ENCODE assay signal across 8 cellular contexts in the genomic region with DNA sequence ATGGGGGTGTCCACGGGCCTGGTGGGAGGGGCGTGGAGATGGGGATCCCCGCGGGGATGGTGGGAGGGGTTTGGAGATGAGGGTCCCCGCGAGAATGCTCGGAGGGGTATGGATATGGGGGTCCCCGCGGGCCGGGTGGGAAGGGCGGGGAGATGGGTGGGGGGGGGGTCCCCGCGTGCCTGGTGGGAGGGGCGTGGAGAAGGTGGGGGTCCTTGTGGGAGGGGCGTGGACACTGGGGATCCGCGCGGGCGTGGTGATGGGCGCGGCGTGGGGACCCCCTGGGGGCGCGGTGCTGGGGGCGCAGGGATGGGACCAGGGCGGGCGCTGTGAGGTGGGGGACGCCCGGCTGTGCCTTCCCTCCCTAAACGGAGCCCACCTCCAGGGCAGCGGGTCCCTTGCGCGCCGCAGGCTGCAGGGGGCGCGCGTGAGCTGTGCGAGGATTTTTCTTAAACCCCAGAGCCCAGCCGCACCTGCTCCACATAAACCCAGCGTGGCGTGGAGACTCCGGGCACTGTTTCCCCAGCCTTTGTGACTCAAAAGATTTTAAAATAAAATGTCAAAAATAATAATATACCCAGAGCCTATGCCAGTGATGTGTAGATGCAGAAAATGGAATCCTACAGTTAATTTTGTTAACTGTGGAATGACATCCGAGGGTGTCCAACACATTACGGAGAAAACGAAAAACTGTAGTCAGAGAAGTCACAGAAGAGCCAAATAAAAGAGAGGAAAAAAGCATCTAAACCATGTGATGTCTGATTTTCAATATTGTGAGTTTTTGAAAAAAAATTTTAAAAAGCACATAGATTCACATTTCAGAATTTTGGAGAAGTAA. TPM values are rescaled to one million over a fixed set of nuclear protein-coding genes. Genes with fewer than 3 reads are reported as not detected.
DNase-seq lines count a peak whose midpoint lies in the region; ATAC-seq and TF ChIP-seq lines count a peak whose summit lies in the region.

No MANE protein-coding gene starts in this region.

- no peak for TF ChIP-seq RAD21 in HCT116 (IDR thresholded peaks at IDR 0.05; ENCODE audit: low read depth)

- H3K4me2 ChIP-seq in HCT116 (ENCODE audit: low read length): no peak overlapping the region; the same call in 1 of the 2 replicates
- peak overlapping the region; percentile 58 for H3K4me2 ChIP-seq in OCI-LY3 (ENCODE audit: low read length)

- POLR2A ChIA-PET in HCT116 (lab: Charles Lee): no interaction called here

- ATAC-seq in HCT116 (peak; percentile 41), heart right ventricle (peak; percentile 10 to 54 (median 30)), sciatic nerve (peak; percentile 37), HG03439 (IDR thresholded peaks at IDR 0.05; ENCODE audit: unreplicated experiment) (no peak)

- H3K27me3 ChIP-seq in HCT116 (ENCODE audit: insufficient read depth, low read length): 0 out of 2 replicates have a peak, but pooled peaks cover 2% of the 10 kb centered on the region
- H3K27me3 ChIP-seq in OCI-LY3 (ENCODE audit: low read depth, low read length): 0 out of 2 replicates have a peak, but pooled peaks cover 9% of the 10 kb centered on the region
- no peaks in the 10 kb centered on the region for H3K27me3 ChIP-seq in heart right ventricle

- H3K27ac ChIP-seq in HCT116 (ENCODE audit: low read depth, low read length) (no peak overlapping the region), OCI-LY3 (ENCODE audit: low read length) (peak overlapping the region; percentile 83), heart right ventricle (peak overlapping the region in 8 of 10 donors; percentile 39 to 70 (median 62))

- H3K4me1 ChIP-seq in HCT116 (ENCODE audit: control insufficient read depth in 1 of 2, insufficient read depth in 2 of 2, low read length in 2 of 2) (peaks cover 0 to 8% of the 10 kb centered on the region in 2 experiments; a peak in 1 of 4 replicates), OCI-LY3 (ENCODE audit: low read length) (peaks cover 19% of the 10 kb centered on the region), heart right ventricle (peaks cover 5 to 24% (median 12%) of the 10 kb centered on the region in 9 donors)

- WGBS in heart right ventricle, 2 donors: 4 to 6% methylated on average over 33 to 45 of the region's 45 CpGs

- intact Hi-C loops in HCT116 (cut with micrococcal nuclease): loop anchor here (5.0 to 10.0 kb wide), 5 partner anchors 128 to 1173 kb away; no protein-coding TSS in a partner anchor
- intact Hi-C loops in heart right ventricle (cut with DNase I): loop anchor here in 8 of 10 donors (1.0 to 10.0 kb wide), 10 partner anchors 61 to 1361 kb away; a partner anchor contains a TSS
- intact Hi-C loops in sciatic nerve (cut with DNase I): no loop called here

- DNase-seq in ELR (ENCODE audit: low read depth) (peak; percentile 80), HCT116 (ENCODE audit: low read depth, low spot score) (peak; percentile 36), heart right ventricle (peak; percentile 86 to 91), sciatic nerve (ENCODE audit: low spot score) (peak; percentile 96), DMS79 (lab: John Stamatoyannopoulos, UW) (no peak)
- DNase-seq in activated naive CD4-positive, alpha-beta T cell treated with anti-CD3 and anti-CD28 coated beads, Interleukin-2, amount 50 U/mL, for 16 hours: peak; percentile 93

- H3K9me2 ChIP-seq in HCT116 (ENCODE audit: insufficient read depth): no peaks in the 10 kb centered on the region

- RAD21 ChIA-PET in HCT116 (lab: Charles Lee; ENCODE audit: low non-redundant PET in 1 of 2, low total read pairs in 2 of 2, uncharacterized antibody in 2 of 2, unreplicated experiment in 2 of 2): no interaction called here

- peak in 2 of 3 experiments; percentile 71 to 86; a peak in 4 of 6 replicates for TF ChIP-seq CTCF in HCT116 (IDR thresholded peaks at IDR 0.05 in 2 of 3, conservative IDR thresholded peaks at IDR 0.05 in 1 of 3; ENCODE audit: borderline replicate concordance in 1 of 3, insufficient read depth in 1 of 3, low read depth in 2 of 3, low read length in 2 of 3)
- peak; percentile 96 for TF ChIP-seq CTCF in OCI-LY3 (IDR thresholded peaks at IDR 0.05; ENCODE audit: low read depth, low read length)
- peak; percentile 97 to 99 (median 97) for TF ChIP-seq CTCF in heart right ventricle (IDR thresholded peaks at IDR 0.05)

- peaks cover 35% of the 10 kb centered on the region for H3K79me2 ChIP-seq in HCT116 (ENCODE audit: insufficient read depth, low read length)
- H3K79me2 ChIP-seq in OCI-LY3 (ENCODE audit: low read length): peaks cover 36% of the 10 kb centered on the region

- no peak overlapping the region for H3K9ac ChIP-seq in HCT116 (ENCODE audit: low read length)
- H3K9ac ChIP-seq in OCI-LY3 (ENCODE audit: low read length): peak overlapping the region; percentile 35

- no peaks in the 10 kb centered on the region for H4K20me1 ChIP-seq in HCT116 (ENCODE audit: insufficient read depth)
- H4K20me1 ChIP-seq in OCI-LY3 (ENCODE audit: insufficient read depth, low read length): peaks cover 22% of the 10 kb centered on the region

- no peaks in the 10 kb centered on the region; a peak in 1 of 4 replicates for H3K9me3 ChIP-seq in HCT116 (ENCODE audit: control insufficient read depth in 1 of 2, insufficient read depth in 1 of 2, low read depth in 1 of 2, low read length in 2 of 2)
- H3K9me3 ChIP-seq in OCI-LY3 (ENCODE audit: insufficient read depth, low read length): peaks cover 3% of the 10 kb centered on the region; the same call in 1 of the 2 replicates
- H3K9me3 ChIP-seq in heart right ventricle: no peaks in the 10 kb centered on the region

- CTCF ChIA-PET in HCT116 (lab: Charles Lee): no interaction called here

- H2AFZ ChIP-seq in HCT116 (ENCODE audit: low read depth, low read length, poor library complexity, severe bottlenecking): no peak overlapping the region
- H2AFZ ChIP-seq in OCI-LY3 (ENCODE audit: low read depth, low read length): no peak overlapping the region

- TF ChIP-seq POLR2A in HCT116 (IDR thresholded peaks at IDR 0.05; ENCODE audit: borderline replicate concordance, extremely low read depth, insufficient read depth, insufficient read length): no peak

- H3K36me3 ChIP-seq in HCT116 (ENCODE audit: control insufficient read depth in 1 of 2, insufficient read depth in 2 of 2, low read length in 2 of 2): peaks cover 0 to 3% of the 10 kb centered on the region in 2 experiments; a peak in 1 of 4 replicates
- peaks cover 16% of the 10 kb centered on the region for H3K36me3 ChIP-seq in OCI-LY3 (replicated peaks; ENCODE audit: low read depth, low read length)
- H3K36me3 ChIP-seq in heart right ventricle: no peaks in the 10 kb centered on the region

- H3K4me3 ChIP-seq in HCT116 (replicated peaks in 1 of 2; ENCODE audit: low read depth in 1 of 2, low read length in 2 of 2): no peak overlapping the region
- H3K4me3 ChIP-seq in OCI-LY3 (ENCODE audit: low read length): peak overlapping the region; percentile 87
- H3K4me3 ChIP-seq in heart right ventricle: peak overlapping the region in 9 of 10 donors; percentile 32 to 87 (median 60)

- BruUV-seq in HCT116 (replicated peaks; lab: Mats Ljungman, UMichigan): no TSS peak

TF ChIP-seq in HCT116, 20 proteins besides CTCF, POLR2A, EP300 and RAD21:
- no peak for TF ChIP-seq CBX3 (IDR thresholded peaks at IDR 0.05; ENCODE audit: low read depth)
- no peak for TF ChIP-seq YY1 (IDR thresholded peaks at IDR 0.05; ENCODE audit: extremely low read depth, insufficient replicate concordance, low read depth, low read length)
- TF ChIP-seq, protein P1, sequence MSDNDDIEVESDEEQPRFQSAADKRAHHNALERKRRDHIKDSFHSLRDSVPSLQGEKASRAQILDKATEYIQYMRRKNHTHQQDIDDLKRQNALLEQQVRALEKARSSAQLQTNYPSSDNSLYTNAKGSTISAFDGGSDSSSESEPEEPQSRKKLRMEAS (IDR thresholded peaks at IDR 0.05): no peak
- TF ChIP-seq ELF1 (IDR thresholded peaks at IDR 0.05; ENCODE audit: borderline replicate concordance, low read depth): no peak
- no peak for TF ChIP-seq TCF7L2 (IDR thresholded peaks at IDR 0.05; ENCODE audit: borderline replicate concordance, extremely low read depth, insufficient read depth, insufficient read length)

RNA-seq across cellular contexts. Expression of a gene that starts 1.5 kb away (rescaled TPM):
- total RNA-seq in HCT116 (2021; ENCODE audit: unreplicated experiment): 59.6 TPM
- polyA plus RNA-seq in HCT116 (2012): 50.5 and 59.2 TPM in 2 replicates
- 10 to 100 TPM; 23.3 to 50.6 (median 38.3) TPM for total RNA-seq in heart right ventricle
- 10 to 100 TPM; 16.6 to 40.7 TPM for polyA plus RNA-seq in heart right ventricle
- total RNA-seq in sciatic nerve: 35.0 TPM

Comparison
In these comparisons a context has a peak if more than half of its experiments do, and no peak if none do; other contexts are left out.
1. H3K4me3 ChIP-seq: peak in OCI-LY3 (single experiment) and heart right ventricle (9 of 10); none in HCT116 (0 of 2).
2. Peak in every context shown above with its lines, with median percentiles within 50 percentile points of each other: CTCF ChIP-seq.